Comparison of ENCODE assay signal across 8 cellular contexts in the genomic region with DNA sequence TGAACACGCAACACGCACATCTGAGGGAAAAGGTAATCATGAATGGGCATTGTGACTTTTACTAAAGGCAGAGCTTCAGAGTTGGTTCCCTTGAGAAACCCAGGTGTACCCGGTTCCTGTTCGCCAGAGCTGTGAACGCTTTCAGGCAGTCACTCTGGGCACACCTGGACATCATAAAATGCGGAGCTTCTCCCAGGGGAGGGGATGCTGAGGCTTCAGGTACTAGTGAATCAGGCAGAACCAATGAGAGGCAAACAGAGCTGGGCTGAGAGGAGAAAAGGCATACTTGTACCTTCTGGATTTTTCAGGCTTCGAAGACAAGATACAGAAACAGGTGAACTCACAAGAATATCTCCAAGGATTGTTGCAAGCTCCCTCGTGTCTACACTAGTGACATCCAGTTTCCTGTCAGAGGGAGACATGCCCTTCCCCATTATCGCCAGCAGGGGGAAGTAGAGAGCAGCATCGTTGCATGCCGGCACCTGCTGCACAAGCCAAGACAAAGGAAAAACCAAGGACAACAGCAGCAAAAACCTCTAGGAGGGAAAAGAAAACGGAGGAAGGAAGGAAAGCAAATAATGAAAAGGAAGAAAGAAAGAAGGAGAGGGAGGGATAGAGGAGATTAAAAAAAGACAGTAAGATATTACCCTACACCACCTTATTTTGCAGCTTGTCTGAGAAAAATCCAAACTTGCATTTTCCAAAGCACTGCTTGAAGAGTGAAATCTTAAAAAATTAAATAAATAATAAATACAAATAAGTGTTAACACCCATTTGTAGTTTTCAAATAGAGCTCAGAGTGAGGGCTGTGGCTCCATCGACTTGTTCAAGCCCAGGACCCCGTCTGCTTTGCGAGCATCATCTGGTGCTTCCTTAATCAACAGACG. TPM values are rescaled to one million over a fixed set of nuclear protein-coding genes. Genes with fewer than 3 reads are reported as not detected.
A peak's percentile ranks its signal among the peaks of the same experiment; 100 is the strongest.
DNase-seq lines count a peak whose midpoint lies in the region; ATAC-seq and TF ChIP-seq lines count a peak whose summit lies in the region.

No MANE protein-coding gene starts in this region.

- ATAC-seq in GM18867 (IDR thresholded peaks at IDR 0.05; ENCODE audit: unreplicated experiment), result peak; percentile 63

- H3K9ac ChIP-seq in KMS-11 (no peak overlapping the region), neural progenitor cell (no peak overlapping the region)

- H3K27me3 Mint-ChIP-seq in neural progenitor cell (ENCODE audit: insufficient read depth, low read depth), result peaks cover 8% of the 10 kb centered on the region

- H3F3A ChIP-seq in neural progenitor cell (ENCODE audit: low read depth), result peaks cover 3% of the 10 kb centered on the region

- H3K27ac ChIP-seq in KMS-11, result no peak overlapping the region
- no peak overlapping the region for H3K27ac ChIP-seq in neural progenitor cell

- H3K27me3 ChIP-seq in KMS-11 (ENCODE audit: insufficient read depth, low read depth) (no peaks in the 10 kb centered on the region), neural progenitor cell (peaks cover 24% of the 10 kb centered on the region)

- no peaks in the 10 kb centered on the region for H3K79me2 ChIP-seq in KMS-11 (ENCODE audit: insufficient read depth, low read depth)
- no peaks in the 10 kb centered on the region for H3K79me2 ChIP-seq in neural progenitor cell (ENCODE audit: low read depth)

- H3K4me3 Mint-ChIP-seq in neural progenitor cell, result no peak overlapping the region

- DNase-seq in AG08396 (ENCODE audit: low spot score) (peak; percentile 81), RKO (ENCODE audit: low spot score) (peak; percentile 73), fibroblast of pulmonary artery (ENCODE audit: low read depth) (peak; percentile 80), neural progenitor cell (ENCODE audit: low spot score) (peak; percentile 79), stromal cell of bone marrow (ENCODE audit: low read depth) (peak; percentile 38)
- peak; percentile 82 to 86 for DNase-seq in activated T-cell treated with anti-CD3 and anti-CD28 coated beads, Interleukin-2, amount 50 U/mL, for 48 hours

- no peaks in the 10 kb centered on the region for H3K36me3 Mint-ChIP-seq in neural progenitor cell

- H2AFZ ChIP-seq in KMS-11 (ENCODE audit: low read depth), result peak overlapping the region; percentile 65
- peak overlapping the region; percentile 87 for H2AFZ ChIP-seq in neural progenitor cell (replicated peaks)

- H4K20me1 ChIP-seq in KMS-11 (ENCODE audit: insufficient read depth), result no peaks in the 10 kb centered on the region
- H4K20me1 ChIP-seq in neural progenitor cell (ENCODE audit: low read depth), result no peaks in the 10 kb centered on the region

- H3K4me1 ChIP-seq in KMS-11 (ENCODE audit: low read depth, poor library complexity, severe bottlenecking), result peaks cover 13% of the 10 kb centered on the region
- no peaks in the 10 kb centered on the region for H3K4me1 ChIP-seq in neural progenitor cell

- peak; percentile 99 for TF ChIP-seq CTCF in KMS-11 (conservative IDR thresholded peaks at IDR 0.05; ENCODE audit: low read depth, low read length)
- TF ChIP-seq CTCF in fibroblast of pulmonary artery (IDR thresholded peaks at IDR 0.05; ENCODE audit: low read length, missing control alignments), result peak; percentile 100
- peak; percentile 99 for TF ChIP-seq CTCF in neural progenitor cell (IDR thresholded peaks at IDR 0.05)

- H3K4me2 ChIP-seq in KMS-11 (peak overlapping the region; percentile 27; the same call in 1 of the 2 replicates), neural progenitor cell (no peak overlapping the region)

- peaks cover 3% of the 10 kb centered on the region for H3K4me1 Mint-ChIP-seq in neural progenitor cell

- no peaks in the 10 kb centered on the region for H3K36me3 ChIP-seq in KMS-11 (ENCODE audit: insufficient read depth)
- H3K36me3 ChIP-seq in neural progenitor cell, result no peaks in the 10 kb centered on the region

- no peaks in the 10 kb centered on the region for H3K9me3 ChIP-seq in neural progenitor cell (ENCODE audit: low read depth)

- peak overlapping the region; percentile 62 for H3K27ac Mint-ChIP-seq in neural progenitor cell

- H3K4me3 ChIP-seq in KMS-11 (IDR thresholded peaks at IDR 0.05; ENCODE audit: insufficient read depth, low read depth, low read length) (no peak overlapping the region), fibroblast of pulmonary artery (replicated peaks; ENCODE audit: low read depth, low read length) (no peak overlapping the region), neural progenitor cell (no peak overlapping the region)

- no peaks in the 10 kb centered on the region for H3K9me3 Mint-ChIP-seq in neural progenitor cell

RNA-seq across cellular contexts. Expression of a gene that starts 2.0 kb away (rescaled TPM):
- total RNA-seq in neural progenitor cell (ENCODE audit: low replicate concordance), result not detected in 2 replicates

RNA-seq across cellular contexts. Expression of a gene that starts 25.4 kb away (rescaled TPM):
- not detected in 2 replicates for total RNA-seq in neural progenitor cell (ENCODE audit: low replicate concordance)

RNA-seq across cellular contexts. Expression of a gene that starts 44.3 kb away (rescaled TPM):
- 52.7 and 73.0 TPM in 2 replicates for total RNA-seq in neural progenitor cell (ENCODE audit: low replicate concordance)

RNA-seq across cellular contexts. Expression of a gene that starts 47.7 kb away (rescaled TPM):
- 16.8 and 21.1 TPM in 2 replicates for total RNA-seq in neural progenitor cell (ENCODE audit: low replicate concordance)

RNA-seq across cellular contexts. Expression of a gene that starts 51.0 kb away (rescaled TPM):
- total RNA-seq in neural progenitor cell (ENCODE audit: low replicate concordance), result not detected in 2 replicates
